Comparison of ENCODE assay signal across 7 cellular contexts in the genomic region with DNA sequence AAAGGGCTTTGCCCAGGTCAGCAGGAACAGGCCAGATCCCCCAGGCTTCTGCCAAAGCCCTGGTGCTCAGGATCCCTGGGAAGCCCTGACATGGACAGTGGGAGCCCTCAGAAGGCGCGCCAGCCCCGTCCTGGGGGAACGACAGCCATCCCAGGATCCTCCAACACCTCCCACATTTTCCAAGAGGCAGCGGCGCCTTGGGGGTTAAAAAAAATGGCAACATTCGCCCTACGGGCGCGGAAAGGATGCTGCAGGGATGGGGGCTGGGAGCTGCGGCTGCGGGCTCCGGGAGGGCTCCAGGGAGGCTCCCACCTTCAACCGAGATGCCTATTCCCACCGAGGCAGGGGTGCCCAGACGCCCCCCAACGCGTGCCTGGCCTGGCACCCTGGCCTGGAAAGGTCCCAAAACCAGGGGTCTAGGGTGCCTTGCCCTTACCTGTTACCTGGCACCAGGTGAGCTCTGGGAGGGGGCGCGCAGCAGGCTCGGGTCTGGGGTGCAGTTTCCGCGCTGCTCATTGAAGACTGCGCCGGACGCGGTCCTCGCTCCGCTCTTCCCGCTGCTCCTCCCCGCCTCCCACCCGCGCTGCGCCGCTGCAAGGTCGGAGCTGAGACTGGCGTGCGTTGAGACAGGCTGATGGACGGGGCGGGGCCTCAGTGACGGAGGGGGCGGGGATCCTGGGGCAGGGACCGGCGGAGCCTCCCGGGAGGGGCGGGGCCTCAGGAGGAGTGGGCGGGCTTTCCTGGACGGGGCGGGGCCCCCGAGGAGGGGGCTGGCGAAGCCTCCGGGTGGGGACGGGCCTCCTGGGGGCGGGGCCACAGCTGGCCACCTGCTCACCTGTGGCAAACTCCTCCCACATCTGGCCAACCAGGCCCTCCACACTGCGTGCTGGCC. TPM values are rescaled to one million over a fixed set of nuclear protein-coding genes. Genes with fewer than 3 reads are reported as not detected.
A peak's percentile ranks its signal among the peaks of the same experiment; 100 is the strongest.
DNase-seq lines count a peak whose midpoint lies in the region; ATAC-seq lines count a peak whose summit lies in the region.

A gene (minus strand): TSS at position 613 of the 892 bp plus-strand sequence. CDS start 6,228 bp downstream, outside the sequence.

- DNase-seq in NCI-H510A (lab: John Stamatoyannopoulos, UW) (peak; percentile 98), dedifferentiated amniotic fluid mesenchymal stem cell (ENCODE audit: extremely low spot score) (peak; percentile 87), left kidney (ENCODE audit: low read depth, low spot score) (peak; percentile 97)
- DNase-seq in activated CD4-positive, alpha-beta T cell treated with anti-CD3 and anti-CD28 coated beads, Interleukin-2, amount 10 ng/mL, durations not matched to agents 7 days and 5 days = peak; percentile 95
- DNase-seq in stimulated activated CD4-positive, alpha-beta T cell treated with anti-CD3 and anti-CD28 coated beads, Interleukin-1b, Interleukin-23, amount 100 ng/mL, for 48 hours = peak; percentile 93

- peaks cover 14% of the 10 kb centered on the region for H3K4me1 Mint-ChIP-seq in activated CD4-positive, alpha-beta T cell treated with anti-CD3 and anti-CD28 coated beads, Interleukin-2, amount 10 ng/mL, durations not matched to agents 7 days and 5 days

- POLR2A ChIA-PET in activated CD4-positive, alpha-beta T cell treated with anti-CD3 and anti-CD28 coated beads, Interleukin-2, amount 10 ng/mL, durations not matched to agents 7 days and 5 days (lab: Charles Lee) = interaction anchor here (0.6 kb wide), 2 partner anchors 399 to 782 kb away, joined by 3 to 4 read pairs; no protein-coding TSS in a partner anchor

- peak within 1 kb of the TSS; percentile 36 for H3K27ac Mint-ChIP-seq in activated CD4-positive, alpha-beta T cell treated with anti-CD3 and anti-CD28 coated beads, Interleukin-2, amount 10 ng/mL, durations not matched to agents 7 days and 5 days

- CTCF ChIA-PET in activated CD4-positive, alpha-beta T cell treated with anti-CD3 and anti-CD28 coated beads, Interleukin-2, amount 10 ng/mL, durations not matched to agents 7 days and 5 days (lab: Charles Lee) = interaction anchor here (0.7 to 1.9 kb wide), 4 partner anchors 10 to 61 kb away, joined by 4 to 8 read pairs (median 4); no protein-coding TSS in a partner anchor

- no peaks in the 10 kb centered on the region for H3K27me3 Mint-ChIP-seq in activated CD4-positive, alpha-beta T cell treated with anti-CD3 and anti-CD28 coated beads, Interleukin-2, amount 10 ng/mL, durations not matched to agents 7 days and 5 days

- ATAC-seq in GM18511 (IDR thresholded peaks at IDR 0.05; ENCODE audit: unreplicated experiment) (peak; percentile 80), HG03139 (IDR thresholded peaks at IDR 0.05; ENCODE audit: unreplicated experiment) (peak; percentile 62)

- peak within 1 kb of the TSS; percentile 64 for H3K4me3 Mint-ChIP-seq in activated CD4-positive, alpha-beta T cell treated with anti-CD3 and anti-CD28 coated beads, Interleukin-2, amount 10 ng/mL, durations not matched to agents 7 days and 5 days

- H3K9me3 Mint-ChIP-seq in activated CD4-positive, alpha-beta T cell treated with anti-CD3 and anti-CD28 coated beads, Interleukin-2, amount 10 ng/mL, durations not matched to agents 7 days and 5 days = no peaks in the 10 kb centered on the region

- H3K36me3 Mint-ChIP-seq in activated CD4-positive, alpha-beta T cell treated with anti-CD3 and anti-CD28 coated beads, Interleukin-2, amount 10 ng/mL, durations not matched to agents 7 days and 5 days (ENCODE audit: low read depth) = no peaks in the 10 kb centered on the region

RNA-seq across cellular contexts. Expression of the gene that starts here (rescaled TPM):
- total RNA-seq in activated CD4-positive, alpha-beta T cell treated with anti-CD3 and anti-CD28 coated beads, Interleukin-2, amount 10 ng/mL, durations not matched to agents 7 days and 5 days = 1 to 10 TPM; 4.7 to 6.7 TPM

Comparison
In these comparisons a context has a peak if more than half of its experiments do, and no peak if none do; other contexts are left out.
1. Peak in every context shown above with its lines: DNase-seq and ATAC-seq.